ENCODE assay signal across 1 cellular context in the genomic region with DNA sequence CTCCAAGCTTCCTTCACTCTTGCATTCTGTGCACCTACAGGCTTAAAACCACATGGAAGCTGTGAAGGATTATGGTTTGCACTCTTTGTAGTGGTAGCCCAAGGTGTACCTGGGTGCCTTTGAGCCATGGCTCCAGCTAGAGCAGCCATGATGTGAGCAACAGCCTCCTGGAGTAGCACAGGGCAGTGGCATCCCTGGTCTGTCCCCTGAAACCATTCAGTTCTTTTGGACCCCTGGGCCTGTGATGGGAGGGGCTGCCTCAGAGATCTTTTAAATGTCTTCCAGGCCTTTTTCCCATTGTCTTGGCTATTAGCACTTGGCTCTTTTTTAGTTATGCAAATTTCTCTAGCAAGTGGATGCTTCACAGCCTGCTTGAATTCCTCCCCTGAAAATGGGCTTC.
TF ChIP-seq lines count a peak whose summit lies in the region.

No MANE protein-coding gene starts in this region.

TF ChIP-seq in GM23338, 12 proteins besides CTCF, POLR2A, EP300 and RAD21 (continued from another document):
- TF ChIP-seq, protein P1, sequence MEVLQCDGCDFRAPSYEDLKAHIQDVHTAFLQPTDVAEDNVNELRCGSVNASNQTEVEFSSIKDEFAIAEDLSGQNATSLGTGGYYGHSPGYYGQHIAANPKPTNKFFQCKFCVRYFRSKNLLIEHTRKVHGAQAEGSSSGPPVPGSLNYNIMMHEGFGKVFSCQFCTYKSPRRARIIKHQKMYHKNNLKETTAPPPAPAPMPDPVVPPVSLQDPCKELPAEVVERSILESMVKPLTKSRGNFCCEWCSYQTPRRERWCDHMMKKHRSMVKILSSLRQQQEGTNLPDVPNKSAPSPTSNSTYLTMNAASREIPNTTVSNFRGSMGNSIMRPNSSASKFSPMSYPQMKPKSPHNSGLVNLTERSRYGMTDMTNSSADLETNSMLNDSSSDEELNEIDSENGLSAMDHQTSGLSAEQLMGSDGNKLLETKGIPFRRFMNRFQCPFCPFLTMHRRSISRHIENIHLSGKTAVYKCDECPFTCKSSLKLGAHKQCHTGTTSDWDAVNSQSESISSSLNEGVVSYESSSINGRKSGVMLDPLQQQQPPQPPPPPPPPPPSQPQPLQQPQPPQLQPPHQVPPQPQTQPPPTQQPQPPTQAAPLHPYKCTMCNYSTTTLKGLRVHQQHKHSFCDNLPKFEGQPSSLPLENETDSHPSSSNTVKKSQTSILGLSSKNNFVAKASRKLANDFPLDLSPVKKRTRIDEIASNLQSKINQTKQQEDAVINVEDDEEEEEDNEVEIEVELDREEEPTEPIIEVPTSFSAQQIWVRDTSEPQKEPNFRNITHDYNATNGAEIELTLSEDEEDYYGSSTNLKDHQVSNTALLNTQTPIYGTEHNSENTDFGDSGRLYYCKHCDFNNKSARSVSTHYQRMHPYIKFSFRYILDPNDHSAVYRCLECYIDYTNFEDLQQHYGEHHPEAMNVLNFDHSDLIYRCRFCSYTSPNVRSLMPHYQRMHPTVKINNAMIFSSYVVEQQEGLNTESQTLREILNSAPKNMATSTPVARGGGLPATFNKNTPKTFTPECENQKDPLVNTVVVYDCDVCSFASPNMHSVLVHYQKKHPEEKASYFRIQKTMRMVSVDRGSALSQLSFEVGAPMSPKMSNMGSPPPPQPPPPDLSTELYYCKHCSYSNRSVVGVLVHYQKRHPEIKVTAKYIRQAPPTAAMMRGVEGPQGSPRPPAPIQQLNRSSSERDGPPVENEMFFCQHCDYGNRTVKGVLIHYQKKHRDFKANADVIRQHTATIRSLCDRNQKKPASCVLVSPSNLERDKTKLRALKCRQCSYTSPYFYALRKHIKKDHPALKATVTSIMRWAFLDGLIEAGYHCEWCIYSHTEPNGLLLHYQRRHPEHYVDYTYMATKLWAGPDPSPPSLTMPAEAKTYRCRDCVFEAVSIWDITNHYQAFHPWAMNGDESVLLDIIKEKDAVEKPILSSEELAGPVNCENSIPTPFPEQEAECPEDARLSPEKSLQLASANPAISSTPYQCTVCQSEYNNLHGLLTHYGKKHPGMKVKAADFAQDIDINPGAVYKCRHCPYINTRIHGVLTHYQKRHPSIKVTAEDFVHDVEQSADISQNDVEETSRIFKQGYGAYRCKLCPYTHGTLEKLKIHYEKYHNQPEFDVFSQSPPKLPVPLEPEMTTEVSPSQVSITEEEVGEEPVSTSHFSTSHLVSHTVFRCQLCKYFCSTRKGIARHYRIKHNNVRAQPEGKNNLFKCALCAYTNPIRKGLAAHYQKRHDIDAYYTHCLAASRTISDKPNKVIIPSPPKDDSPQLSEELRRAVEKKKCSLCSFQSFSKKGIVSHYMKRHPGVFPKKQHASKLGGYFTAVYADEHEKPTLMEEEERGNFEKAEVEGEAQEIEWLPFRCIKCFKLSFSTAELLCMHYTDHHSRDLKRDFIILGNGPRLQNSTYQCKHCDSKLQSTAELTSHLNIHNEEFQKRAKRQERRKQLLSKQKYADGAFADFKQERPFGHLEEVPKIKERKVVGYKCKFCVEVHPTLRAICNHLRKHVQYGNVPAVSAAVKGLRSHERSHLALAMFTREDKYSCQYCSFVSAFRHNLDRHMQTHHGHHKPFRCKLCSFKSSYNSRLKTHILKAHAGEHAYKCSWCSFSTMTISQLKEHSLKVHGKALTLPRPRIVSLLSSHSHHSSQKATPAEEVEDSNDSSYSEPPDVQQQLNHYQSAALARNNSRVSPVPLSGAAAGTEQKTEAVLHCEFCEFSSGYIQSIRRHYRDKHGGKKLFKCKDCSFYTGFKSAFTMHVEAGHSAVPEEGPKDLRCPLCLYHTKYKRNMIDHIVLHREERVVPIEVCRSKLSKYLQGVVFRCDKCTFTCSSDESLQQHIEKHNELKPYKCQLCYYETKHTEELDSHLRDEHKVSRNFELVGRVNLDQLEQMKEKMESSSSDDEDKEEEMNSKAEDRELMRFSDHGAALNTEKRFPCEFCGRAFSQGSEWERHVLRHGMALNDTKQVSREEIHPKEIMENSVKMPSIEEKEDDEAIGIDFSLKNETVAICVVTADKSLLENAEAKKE (CRISPR knock-in tag; IDR thresholded peaks at IDR 0.05), result no peak
